In the genomic region with DNA sequence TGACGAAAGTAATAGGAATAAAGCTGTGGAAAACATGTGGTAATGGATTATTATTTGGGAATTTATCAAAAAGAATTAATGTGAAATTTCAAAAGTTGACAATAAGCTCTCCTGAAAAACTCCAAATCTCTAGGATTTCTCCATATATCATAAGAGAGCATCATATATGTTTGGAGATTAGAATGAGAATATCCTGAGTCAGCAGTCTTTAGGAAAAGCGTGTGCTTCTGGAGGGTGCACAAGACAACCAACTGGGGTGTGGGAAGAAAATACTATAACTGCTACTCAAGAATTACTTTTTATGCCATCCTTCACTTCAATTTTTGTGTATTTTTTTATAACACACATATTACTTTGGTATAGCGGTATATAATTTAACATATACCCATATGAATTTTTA, we compare ENCODE assay signal across 19 cellular contexts. TPM values are rescaled to one million over a fixed set of nuclear protein-coding genes. Genes with fewer than 3 reads are reported as not detected.
DNase-seq lines count a peak whose midpoint lies in the region; ATAC-seq, FAIRE-seq and TF ChIP-seq lines count a peak whose summit lies in the region.
"Had no signal": no experiment of that assay in that cellular context is flagged by ENCODE, and none has a peak within 500 bp of the region (broad histone marks: within the 10 kb centered on the region; RNA-seq: fewer than 3 reads in every experiment).

No MANE protein-coding gene starts in this region.

- H3F3A ChIP-seq in smooth muscle cell (ENCODE audit: low read depth) (no peaks in the 10 kb centered on the region), GM23338 (replicated peaks; ENCODE audit: low read depth) (no peaks in the 10 kb centered on the region)

- H3K36me3 Mint-ChIP-seq in activated naive CD8-positive, alpha-beta T cell = peaks cover 11% of the 10 kb centered on the region
- peaks cover 26% of the 10 kb centered on the region for H3K36me3 Mint-ChIP-seq in activated naive CD8-positive, alpha-beta T cell treated with anti-CD3 and anti-CD28 coated beads for 36 hours
- H3K36me3 Mint-ChIP-seq in GM23338 (ENCODE audit: low read depth) = peaks cover 49% of the 10 kb centered on the region; the same call in 2 of the 3 replicates

- TF ChIP-seq CTCF in IMR-90 (conservative IDR thresholded peaks at IDR 0.05; ENCODE audit: low read depth, low read length) (no peak), K562 (IDR thresholded peaks at IDR 0.05 in 2 of 3, conservative IDR thresholded peaks at IDR 0.05 in 1 of 3; ENCODE audit: insufficient read depth in 2 of 3, low read depth in 1 of 3, low read length in 3 of 3) (no peak), smooth muscle cell (IDR thresholded peaks at IDR 0.05; ENCODE audit: borderline replicate concordance, insufficient read depth, poor library complexity, severe bottlenecking) (no peak), GM23338 (conservative IDR thresholded peaks at IDR 0.05; ENCODE audit: low read depth in 2 of 2) (no peak)

- WGBS in IMR-90 (ENCODE audit: extremely low coverage in 2 of 2, insufficient read length in 1 of 2), 2 experiments = no CpG with 5 or more reads among the region's 3 CpGs
- 93% methylated on average over 3 of the region's 3 CpGs for WGBS in K562 (ENCODE audit: insufficient coverage, low coverage, missing lambda C conversion rate)
- WGBS in smooth muscle cell (ENCODE audit: low lambda C conversion rate) = 86% methylated on average over 3 of the region's 3 CpGs

- no peak overlapping the region for H3K23ac ChIP-seq in IMR-90 (ENCODE audit: low read depth, low read length)

- H3K27me3 ChIP-seq in IMR-90 (ENCODE audit: control insufficient read depth, insufficient read depth, low read length) (no peaks in the 10 kb centered on the region), K562 (ENCODE audit: control insufficient read depth in 2 of 2, insufficient read depth in 2 of 2, low read length in 2 of 2) (no peaks in the 10 kb centered on the region), smooth muscle cell (ENCODE audit: low read depth) (no peaks in the 10 kb centered on the region), GM23338 (ENCODE audit: insufficient read depth) (no peaks in the 10 kb centered on the region)
- H3K27me3 ChIP-seq: BLaER1 treated with 17β-estradiol and CSF1 and Interleukin-3, amounts not matched to agents 10 nM and 100 nM had no signal

- no peaks in the 10 kb centered on the region for H3K27me3 Mint-ChIP-seq in activated naive CD8-positive, alpha-beta T cell
- no peaks in the 10 kb centered on the region for H3K27me3 Mint-ChIP-seq in activated naive CD8-positive, alpha-beta T cell treated with anti-CD3 and anti-CD28 coated beads for 36 hours
- no peaks in the 10 kb centered on the region for H3K27me3 Mint-ChIP-seq in GM23338 (ENCODE audit: insufficient read depth, low read depth, poor library complexity)
- H3K27me3 Mint-ChIP-seq: B cell; CD8-positive, alpha-beta memory T cell had no signal

- H4K91ac ChIP-seq in IMR-90 (ENCODE audit: insufficient read depth, low read depth, low read length) = no peak overlapping the region

- H3K4me2 ChIP-seq in IMR-90 (ENCODE audit: low read depth, low read length) = no peak overlapping the region
- no peak overlapping the region for H3K4me2 ChIP-seq in K562 (ENCODE audit: insufficient read depth, low read length)
- no peak overlapping the region for H3K4me2 ChIP-seq in smooth muscle cell
- H3K4me2 ChIP-seq in GM23338 = no peak overlapping the region
- H3K4me2 ChIP-seq: KMS-11 had no signal

- H3K4me1 Mint-ChIP-seq in activated naive CD8-positive, alpha-beta T cell (ENCODE audit: low read depth) = peaks cover 64% of the 10 kb centered on the region
- peaks cover 53% of the 10 kb centered on the region for H3K4me1 Mint-ChIP-seq in activated naive CD8-positive, alpha-beta T cell treated with anti-CD3 and anti-CD28 coated beads for 36 hours
- 0 out of 3 replicates have a peak, but pooled peaks cover 4% of the 10 kb centered on the region for H3K4me1 Mint-ChIP-seq in GM23338

- no peak for FAIRE-seq in K562 (lab: Jason Lieb, UNC)
- FAIRE-seq: D721Med, G401.6, GM12891, HTR-8/SVneo had no signal

- ATAC-seq in IMR-90 (ENCODE audit: low read depth) (no peak), K562 (no peak), GM23338 (no peak), HG03135 (IDR thresholded peaks at IDR 0.05; ENCODE audit: unreplicated experiment) (no peak)

- H3K18ac ChIP-seq in IMR-90 (ENCODE audit: low read depth, low read length) = no peak overlapping the region

- H3K9me2 ChIP-seq in GM23338 (ENCODE audit: insufficient read depth) = no peaks in the 10 kb centered on the region

- TF ChIP-seq EP300 in K562 (IDR thresholded peaks at IDR 0.05; ENCODE audit: low read length) = no peak

- no peak overlapping the region for H2BK120ac ChIP-seq in IMR-90 (ENCODE audit: low read depth, low read length)

- H2BK5ac ChIP-seq in IMR-90 (ENCODE audit: low read depth, low read length, poor library complexity, severe bottlenecking) = no peak overlapping the region

- BruUV-seq in IMR-90 (replicated peaks; lab: Mats Ljungman, UMichigan) (no TSS peak), K562 (replicated peaks; lab: Mats Ljungman, UMichigan) (no TSS peak)

- H2BK20ac ChIP-seq in IMR-90 (ENCODE audit: low read depth, low read length) = no peak overlapping the region

- H3K27ac ChIP-seq in IMR-90 (ENCODE audit: insufficient read depth, low read length) (no peak overlapping the region), K562 (ENCODE audit: extremely low read depth, low read depth, low read length) (no peak overlapping the region), smooth muscle cell (ENCODE audit: low read depth) (peak overlapping the region; percentile 73), GM23338 (ENCODE audit: low read depth) (no peak overlapping the region)
- H3K27ac ChIP-seq: KMS-11 had no signal

- H3K9me3 Mint-ChIP-seq in activated naive CD8-positive, alpha-beta T cell (ENCODE audit: low read depth) = no peaks in the 10 kb centered on the region
- H3K9me3 Mint-ChIP-seq in activated naive CD8-positive, alpha-beta T cell treated with anti-CD3 and anti-CD28 coated beads for 36 hours = no peaks in the 10 kb centered on the region
- H3K9me3 Mint-ChIP-seq in GM23338 = no peaks in the 10 kb centered on the region
- H3K9me3 Mint-ChIP-seq: CD8-positive, alpha-beta memory T cell had no signal

- no peak overlapping the region for H3K4ac ChIP-seq in IMR-90 (ENCODE audit: low read depth, low read length)

- intact Hi-C loops in IMR-90 (cut with micrococcal nuclease) (no loop called here), K562 (cut with micrococcal nuclease) (no loop called here)

- CTCF ChIA-PET in IMR-90 (lab: Yijun Ruan, JAX) = interaction anchor here (0.7 kb wide), 1 partner anchor 20 kb away, joined by 4 read pairs; no protein-coding TSS in a partner anchor
- CTCF ChIA-PET in K562 (lab: Yijun Ruan, JAX; ENCODE audit: low intra/inter-chr PET ratio) = no interaction called here
- CTCF ChIA-PET in HEK293T (lab: Yijun Ruan, JAX) = interaction anchor here (0.6 kb wide), 1 partner anchor 38 kb away, joined by 3 read pairs; no protein-coding TSS in a partner anchor

- no peak overlapping the region for H4K5ac ChIP-seq in IMR-90 (ENCODE audit: low read depth, low read length)

- in situ Hi-C loops in IMR-90 (cut with MboI; ENCODE audit: low sequenced_read_pairs) = no loop called here
- in situ Hi-C loops in K562 (cut with MboI) = no loop called here

- H3K27ac Mint-ChIP-seq in activated naive CD8-positive, alpha-beta T cell = peak overlapping the region; percentile 16
- H3K27ac Mint-ChIP-seq in activated naive CD8-positive, alpha-beta T cell treated with anti-CD3 and anti-CD28 coated beads for 36 hours = no peak overlapping the region
- no peak overlapping the region for H3K27ac Mint-ChIP-seq in GM23338
- H3K27ac Mint-ChIP-seq: B cell had no signal

- H4K8ac ChIP-seq in IMR-90 (ENCODE audit: low read depth in 2 of 2, low read length in 2 of 2) = no peak overlapping the region

- peaks cover 5% of the 10 kb centered on the region; the same call in 1 of the 2 replicates for H4K20me1 ChIP-seq in IMR-90 (ENCODE audit: insufficient read depth, low read length)
- no peaks in the 10 kb centered on the region for H4K20me1 ChIP-seq in K562 (replicated peaks; ENCODE audit: control insufficient read depth, insufficient read depth, low read length)
- H4K20me1 ChIP-seq in smooth muscle cell (ENCODE audit: low read depth) = peaks cover 18% of the 10 kb centered on the region
- H4K20me1 ChIP-seq in GM23338 (replicated peaks; ENCODE audit: insufficient read depth) = peaks cover 28% of the 10 kb centered on the region

- dilution Hi-C loops in IMR-90 (cut with HindIII; ENCODE audit: low sequenced_read_pairs, unreplicated experiment) = no loop called here

- H3K79me1 ChIP-seq in IMR-90 (ENCODE audit: low read depth in 1 of 2, low read length in 2 of 2) = peaks cover 20 to 45% of the 10 kb centered on the region in 2 experiments

- peaks cover 11% of the 10 kb centered on the region; the same call in 1 of the 3 replicates for H3K79me2 ChIP-seq in K562 (ENCODE audit: control insufficient read depth, insufficient read depth, low read length)
- H3K79me2 ChIP-seq in smooth muscle cell (ENCODE audit: low read depth) = peaks cover 15% of the 10 kb centered on the region
- peaks cover 36% of the 10 kb centered on the region for H3K79me2 ChIP-seq in GM23338 (replicated peaks; ENCODE audit: insufficient read depth)

- H3K9me1 ChIP-seq in IMR-90 (ENCODE audit: insufficient read depth, low read length) = peaks cover 2% of the 10 kb centered on the region; the same call in 1 of the 2 replicates
- H3K9me1 ChIP-seq in K562 (ENCODE audit: control insufficient read depth, insufficient read depth, low read length) = no peaks in the 10 kb centered on the region

- TF ChIP-seq POLR2A in IMR-90 (IDR thresholded peaks at IDR 0.05; ENCODE audit: low read depth, low read length) = no peak
- no peak for TF ChIP-seq POLR2A in K562 (conservative IDR thresholded peaks at IDR 0.05)

- no peak overlapping the region for H3K56ac ChIP-seq in IMR-90 (ENCODE audit: extremely low read depth, insufficient read depth, low read length)

- H3K4me1 ChIP-seq in IMR-90 (ENCODE audit: control insufficient read depth, insufficient read depth, low read length) = peaks cover 2% of the 10 kb centered on the region; the same call in 1 of the 2 replicates
- no peaks in the 10 kb centered on the region for H3K4me1 ChIP-seq in K562 (replicated peaks in 1 of 2; ENCODE audit: control insufficient read depth in 2 of 2, insufficient read depth in 2 of 2, low read length in 2 of 2)
- no peaks in the 10 kb centered on the region for H3K4me1 ChIP-seq in smooth muscle cell (ENCODE audit: low read depth)
- H3K4me1 ChIP-seq in GM23338 (ENCODE audit: insufficient read depth) = no peaks in the 10 kb centered on the region

- H3K14ac ChIP-seq in IMR-90 (replicated peaks; ENCODE audit: low read depth, low read length) = no peak overlapping the region

- H2AK9ac ChIP-seq in IMR-90 (replicated peaks; ENCODE audit: low read depth, low read length, poor library complexity) = no peak overlapping the region

- H2AFZ ChIP-seq in IMR-90 (replicated peaks; ENCODE audit: low read length, poor library complexity) (no peak overlapping the region), K562 (ENCODE audit: low read depth, low read length) (no peak overlapping the region), smooth muscle cell (ENCODE audit: low read depth) (no peak overlapping the region), GM23338 (no peak overlapping the region)

- H3K9me3 ChIP-seq in IMR-90 (ENCODE audit: control insufficient read depth, insufficient read depth, low read length) (no peaks in the 10 kb centered on the region), K562 (replicated peaks; ENCODE audit: control insufficient read depth, insufficient read depth, low read depth, low read length) (no peaks in the 10 kb centered on the region), smooth muscle cell (replicated peaks; ENCODE audit: low read depth) (no peaks in the 10 kb centered on the region)
- H3K9me3 ChIP-seq: BLaER1 treated with 17β-estradiol and CSF1 and Interleukin-3, amounts not matched to agents 10 nM and 100 nM; HAP-1 had no signal

- no peak for DNase-seq in activated naive CD8-positive, alpha-beta T cell treated with anti-CD3 and anti-CD28 coated beads for 36 hours
- DNase-seq in IMR-90 (no peak), K562 (ENCODE audit: extremely low read depth in 1 of 4, low spot score in 3 of 4) (no peak), smooth muscle cell (lab: John Stamatoyannopoulos, UW; ENCODE audit: unreplicated experiment) (no peak), GM23338 (ENCODE audit: low spot score) (no peak), HEK293T (ENCODE audit: extremely low spot score) (no peak)
- DNase-seq: 8988T; CD8-positive, alpha-beta memory T cell; COR-L47 had no signal

- TF ChIP-seq RAD21 in IMR-90 (IDR thresholded peaks at IDR 0.05; ENCODE audit: low read length) (no peak), K562 (CRISPR knock-in tag; conservative IDR thresholded peaks at IDR 0.05 in 1 of 2, IDR thresholded peaks at IDR 0.05 in 1 of 2) (no peak)

- H3K9ac ChIP-seq in IMR-90 (ENCODE audit: low read depth, low read length) = no peak overlapping the region
- H3K9ac ChIP-seq in K562 (ENCODE audit: insufficient read depth in 1 of 2, low read depth in 2 of 2, low read length in 2 of 2) = no peak overlapping the region
- H3K9ac ChIP-seq in smooth muscle cell (ENCODE audit: low read depth) = no peak overlapping the region
- H3K9ac ChIP-seq: KMS-11 had no signal

- no peak overlapping the region for H3K4me3 Mint-ChIP-seq in activated naive CD8-positive, alpha-beta T cell
- H3K4me3 Mint-ChIP-seq in activated naive CD8-positive, alpha-beta T cell treated with anti-CD3 and anti-CD28 coated beads for 36 hours = no peak overlapping the region
- H3K4me3 Mint-ChIP-seq in GM23338 = no peak overlapping the region
- H3K4me3 Mint-ChIP-seq: B cell; CD8-positive, alpha-beta memory T cell had no signal

- H2AK5ac ChIP-seq in IMR-90 (ENCODE audit: low read depth, low read length) = no peak overlapping the region

- H3K4me3 ChIP-seq in IMR-90 (ENCODE audit: insufficient read depth, low read depth, low read length) (no peak overlapping the region), K562 (no peak overlapping the region), smooth muscle cell (no peak overlapping the region), GM23338 (no peak overlapping the region)
- H3K4me3 ChIP-seq: BLaER1 treated with 17β-estradiol and CSF1 and Interleukin-3, amounts not matched to agents 10 nM and 100 nM; HAP-1 had no signal

- H2BK15ac ChIP-seq in IMR-90 (ENCODE audit: low read depth, low read length) = no peak overlapping the region

- POLR2A ChIA-PET in IMR-90 (lab: Charles Lee; ENCODE audit: unreplicated experiment) (no interaction called here), K562 (lab: Yijun Ruan, JAX) (interaction anchor here (0.8 kb wide), 1 partner anchor 10 kb away, joined by 4 read pairs; no protein-coding TSS in a partner anchor), HEK293T (lab: Yijun Ruan, JAX) (no interaction called here)

- peaks cover 13% of the 10 kb centered on the region for H3K36me3 ChIP-seq in IMR-90 (ENCODE audit: control insufficient read depth, insufficient read depth, low read length)
- peaks cover 81% of the 10 kb centered on the region for H3K36me3 ChIP-seq in K562 (ENCODE audit: control insufficient read depth, insufficient read depth, low read length)
- H3K36me3 ChIP-seq in smooth muscle cell (ENCODE audit: low read depth) = no peaks in the 10 kb centered on the region
- peaks cover 26% of the 10 kb centered on the region for H3K36me3 ChIP-seq in GM23338 (ENCODE audit: insufficient read depth)

RNA-seq across cellular contexts. Expression of gene ELK4, which starts 19.7 kb away (rescaled TPM):
- 10 to 100 TPM; 71.0 to 76.9 TPM for total RNA-seq in activated naive CD8-positive, alpha-beta T cell treated with anti-CD3 and anti-CD28 coated beads for 36 hours
- total RNA-seq in IMR-90 (2012; rRNA removed) (11.3 and 15.6 TPM in 2 replicates), K562 (2014; rRNA removed) (4.2 and 7.4 TPM in 2 replicates), K562 (2014; rRNA removed; fragmentation: Illumina TruSeq; extraction: Trizol) (15.3 and 18.5 TPM in 2 replicates), K562 (2015; rRNA removed; fragmentation: Illumina TruSeq; extraction: Trizol) (12.4 and 13.8 TPM in 2 replicates), K562 (2021) (21.7 and 22.2 TPM in 2 replicates), smooth muscle cell (15.5 and 16.6 TPM in 2 replicates)
- polyA plus RNA-seq in IMR-90 (2012; rRNA removed) (3.3 and 4.6 TPM in 2 replicates), K562 (2011; rRNA removed) (9.2 and 12.9 TPM in 2 replicates), K562 (2014; fragmentation: Illumina TruSeq; extraction: Trizol) (8.9 and 12.9 TPM in 2 replicates), K562 (2014; fragmentation: Nextera tagmentation; extraction: Ambion mirVana) (1 to 10 TPM; 2.0 to 3.1 TPM), K562 (2014; rRNA removed) (7.0 and 7.3 TPM in 2 replicates), smooth muscle cell (3.6 and 3.7 TPM in 2 replicates), GM23338 (2016; fragmentation: Nextera tagmentation; extraction: Ambion mirVana) (5.1 and 5.2 TPM in 2 replicates)
- 0.54 and 0.71 TPM in 2 replicates for polyA plus RNA-seq in IMR-90 (2012; cell fraction: cytosol; rRNA removed)
- polyA plus RNA-seq in IMR-90 (2012; cell fraction: nucleus; rRNA removed; ENCODE audit: low replicate concordance) = 1.1 and 8.4 TPM in 2 replicates
- 16.6 and 43.3 TPM in 2 replicates for total RNA-seq in K562 (2011; cell fraction: chromatin; rRNA removed; ENCODE audit: low replicate concordance)
- total RNA-seq in K562 (2011; cell fraction: nucleolus; rRNA removed) = 7.7 and 10.5 TPM in 2 replicates
- 22.9 and 45.5 TPM in 2 replicates for total RNA-seq in K562 (2011; cell fraction: nucleoplasm; rRNA removed)
- polyA plus RNA-seq in K562 (2011; cell fraction: cytosol; rRNA removed) = 2.3 and 6.5 TPM in 2 replicates
- polyA plus RNA-seq in K562 (2011; cell fraction: nucleus; rRNA removed) = 15.1 and 25.1 TPM in 2 replicates
- 5.2 and 7.9 TPM in 2 replicates for polyA plus RNA-seq in K562 (2012)
- polyA minus RNA-seq in K562 (2011; rRNA and poly(A)+ RNA removed) = 9.9 and 16.0 TPM in 2 replicates
- 5.3 and 11.2 TPM in 2 replicates for polyA minus RNA-seq in K562 (2011; cell fraction: cytosol; rRNA and poly(A)+ RNA removed)
- 7.0 and 15.4 TPM in 2 replicates for polyA minus RNA-seq in K562 (2011; cell fraction: nucleus; rRNA and poly(A)+ RNA removed)
- 19.1 and 19.7 TPM in 2 replicates for total RNA-seq in GM23338 (2014; rRNA removed; shearing (Covaris generic))
